ENCODE assay signal across 1 cellular context in genomic region chr19:1238373-1239303, GRCh38.
TF ChIP-seq lines count a peak whose summit lies in the region.

No MANE protein-coding gene starts in this region.

TF ChIP-seq in A549, 52 proteins besides CTCF, POLR2A, EP300 and RAD21 (continued from another document):
- no peak for TF ChIP-seq TFCP2L1 (CRISPR knock-in tag; IDR thresholded peaks at IDR 0.05)
- TF ChIP-seq EHF (CRISPR knock-in tag; IDR thresholded peaks at IDR 0.05) = no peak
- no peak for TF ChIP-seq BCL3 (IDR thresholded peaks at IDR 0.05)
- no peak for TF ChIP-seq ZFP36 (IDR thresholded peaks at IDR 0.05; ENCODE audit: borderline replicate concordance, partially characterized antibody)
TF ChIP-seq in A549: peak in this region for 0.
